2 cellular contexts compared by ENCODE assay signal in the genomic region with DNA sequence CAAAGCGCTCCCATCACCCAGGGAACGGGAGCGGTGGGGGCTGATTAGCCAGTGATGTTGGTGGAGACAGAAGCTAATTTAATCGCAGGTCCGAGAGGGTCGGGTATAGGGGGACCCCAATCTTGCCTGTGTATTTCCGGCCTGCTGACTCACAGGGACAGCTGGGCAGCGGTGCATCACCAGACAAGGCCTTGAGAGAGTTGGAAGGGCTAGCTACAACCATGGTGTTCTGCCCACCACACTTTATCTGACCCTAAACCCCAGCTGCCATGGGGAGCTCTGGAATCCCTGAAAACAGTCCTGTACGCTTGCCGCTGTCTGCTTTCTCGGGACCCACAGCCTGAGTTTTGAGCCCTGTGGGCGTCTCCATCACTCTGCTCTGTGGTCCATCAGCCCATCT.
TF ChIP-seq lines count a peak whose summit lies in the region.

No MANE protein-coding gene starts in this region.

TF ChIP-seq in SK-N-SH, 30 proteins besides CTCF, POLR2A, EP300 and RAD21:
- TF ChIP-seq, protein P1, sequence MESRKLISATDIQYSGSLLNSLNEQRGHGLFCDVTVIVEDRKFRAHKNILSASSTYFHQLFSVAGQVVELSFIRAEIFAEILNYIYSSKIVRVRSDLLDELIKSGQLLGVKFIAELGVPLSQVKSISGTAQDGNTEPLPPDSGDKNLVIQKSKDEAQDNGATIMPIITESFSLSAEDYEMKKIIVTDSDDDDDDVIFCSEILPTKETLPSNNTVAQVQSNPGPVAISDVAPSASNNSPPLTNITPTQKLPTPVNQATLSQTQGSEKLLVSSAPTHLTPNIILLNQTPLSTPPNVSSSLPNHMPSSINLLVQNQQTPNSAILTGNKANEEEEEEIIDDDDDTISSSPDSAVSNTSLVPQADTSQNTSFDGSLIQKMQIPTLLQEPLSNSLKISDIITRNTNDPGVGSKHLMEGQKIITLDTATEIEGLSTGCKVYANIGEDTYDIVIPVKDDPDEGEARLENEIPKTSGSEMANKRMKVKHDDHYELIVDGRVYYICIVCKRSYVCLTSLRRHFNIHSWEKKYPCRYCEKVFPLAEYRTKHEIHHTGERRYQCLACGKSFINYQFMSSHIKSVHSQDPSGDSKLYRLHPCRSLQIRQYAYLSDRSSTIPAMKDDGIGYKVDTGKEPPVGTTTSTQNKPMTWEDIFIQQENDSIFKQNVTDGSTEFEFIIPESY (IDR thresholded peaks at IDR 0.05; ENCODE audit: borderline replicate concordance, low read depth) = no peak
- 0 out of 2 replicates have a peak, but pooled peaks have one; percentile 29 for TF ChIP-seq GATA2 (CRISPR knock-in tag; IDR thresholded peaks at IDR 0.05)
TF ChIP-seq in SK-N-SH: peak in this region for 1.

TF ChIP-seq in SK-N-SH treated with all-trans-retinoic acid at 6 μM for 48 hours, 23 proteins besides CTCF, POLR2A, EP300 and RAD21:
- TF ChIP-seq SNAI2 (CRISPR knock-in tag; IDR thresholded peaks at IDR 0.05) (no peak), RARB (CRISPR knock-in tag; IDR thresholded peaks at IDR 0.05) (no peak), PATZ1 (CRISPR knock-in tag; IDR thresholded peaks at IDR 0.05; ENCODE audit: borderline replicate concordance) (no peak), ARNTL (CRISPR knock-in tag; IDR thresholded peaks at IDR 0.05; ENCODE audit: borderline replicate concordance, low read depth) (no peak), ZFP3 (CRISPR knock-in tag; IDR thresholded peaks at IDR 0.05) (no peak), ZNF70 (CRISPR knock-in tag; IDR thresholded peaks at IDR 0.05) (no peak), TCF4 (CRISPR knock-in tag; IDR thresholded peaks at IDR 0.05; ENCODE audit: borderline replicate concordance) (no peak), ZFP30 (CRISPR knock-in tag; IDR thresholded peaks at IDR 0.05) (no peak)
- TF ChIP-seq, protein P2, sequence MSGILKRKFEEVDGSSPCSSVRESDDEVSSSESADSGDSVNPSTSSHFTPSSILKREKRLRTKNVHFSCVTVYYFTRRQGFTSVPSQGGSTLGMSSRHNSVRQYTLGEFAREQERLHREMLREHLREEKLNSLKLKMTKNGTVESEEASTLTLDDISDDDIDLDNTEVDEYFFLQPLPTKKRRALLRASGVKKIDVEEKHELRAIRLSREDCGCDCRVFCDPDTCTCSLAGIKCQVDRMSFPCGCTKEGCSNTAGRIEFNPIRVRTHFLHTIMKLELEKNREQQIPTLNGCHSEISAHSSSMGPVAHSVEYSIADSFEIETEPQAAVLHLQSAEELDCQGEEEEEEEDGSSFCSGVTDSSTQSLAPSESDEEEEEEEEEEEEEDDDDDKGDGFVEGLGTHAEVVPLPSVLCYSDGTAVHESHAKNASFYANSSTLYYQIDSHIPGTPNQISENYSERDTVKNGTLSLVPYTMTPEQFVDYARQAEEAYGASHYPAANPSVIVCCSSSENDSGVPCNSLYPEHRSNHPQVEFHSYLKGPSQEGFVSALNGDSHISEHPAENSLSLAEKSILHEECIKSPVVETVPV (CRISPR knock-in tag; IDR thresholded peaks at IDR 0.05) = no peak
- TF ChIP-seq, protein P3, sequence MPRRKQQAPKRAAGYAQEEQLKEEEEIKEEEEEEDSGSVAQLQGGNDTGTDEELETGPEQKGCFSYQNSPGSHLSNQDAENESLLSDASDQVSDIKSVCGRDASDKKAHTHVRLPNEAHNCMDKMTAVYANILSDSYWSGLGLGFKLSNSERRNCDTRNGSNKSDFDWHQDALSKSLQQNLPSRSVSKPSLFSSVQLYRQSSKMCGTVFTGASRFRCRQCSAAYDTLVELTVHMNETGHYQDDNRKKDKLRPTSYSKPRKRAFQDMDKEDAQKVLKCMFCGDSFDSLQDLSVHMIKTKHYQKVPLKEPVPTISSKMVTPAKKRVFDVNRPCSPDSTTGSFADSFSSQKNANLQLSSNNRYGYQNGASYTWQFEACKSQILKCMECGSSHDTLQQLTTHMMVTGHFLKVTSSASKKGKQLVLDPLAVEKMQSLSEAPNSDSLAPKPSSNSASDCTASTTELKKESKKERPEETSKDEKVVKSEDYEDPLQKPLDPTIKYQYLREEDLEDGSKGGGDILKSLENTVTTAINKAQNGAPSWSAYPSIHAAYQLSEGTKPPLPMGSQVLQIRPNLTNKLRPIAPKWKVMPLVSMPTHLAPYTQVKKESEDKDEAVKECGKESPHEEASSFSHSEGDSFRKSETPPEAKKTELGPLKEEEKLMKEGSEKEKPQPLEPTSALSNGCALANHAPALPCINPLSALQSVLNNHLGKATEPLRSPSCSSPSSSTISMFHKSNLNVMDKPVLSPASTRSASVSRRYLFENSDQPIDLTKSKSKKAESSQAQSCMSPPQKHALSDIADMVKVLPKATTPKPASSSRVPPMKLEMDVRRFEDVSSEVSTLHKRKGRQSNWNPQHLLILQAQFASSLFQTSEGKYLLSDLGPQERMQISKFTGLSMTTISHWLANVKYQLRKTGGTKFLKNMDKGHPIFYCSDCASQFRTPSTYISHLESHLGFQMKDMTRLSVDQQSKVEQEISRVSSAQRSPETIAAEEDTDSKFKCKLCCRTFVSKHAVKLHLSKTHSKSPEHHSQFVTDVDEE (CRISPR knock-in tag; IDR thresholded peaks at IDR 0.05) = no peak
